ENCODE assay signal across 14 cellular contexts in the genomic region with DNA sequence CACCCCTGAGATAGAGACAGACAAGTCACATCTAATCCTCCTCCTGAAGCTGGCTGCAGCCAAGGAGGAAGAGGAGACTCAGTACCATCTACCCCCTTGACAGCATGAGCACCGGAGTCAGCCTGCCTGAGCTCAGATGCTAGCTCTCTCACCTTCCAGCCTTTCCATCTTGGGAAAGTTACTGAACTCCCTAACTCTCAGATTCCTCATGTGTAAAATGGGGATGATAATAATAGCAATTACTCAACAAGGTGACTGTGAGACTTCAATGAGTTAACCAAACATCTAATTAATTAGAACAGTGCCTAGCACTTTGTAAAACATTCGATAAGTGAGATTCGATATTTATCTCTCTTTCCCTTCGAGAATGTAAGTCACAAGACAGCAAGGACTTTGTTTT.
"Had no signal": no experiment of that assay in that cellular context is flagged by ENCODE, and none has a peak within 500 bp of the region (broad histone marks: within the 10 kb centered on the region; RNA-seq: fewer than 3 reads in every experiment).

No MANE protein-coding gene starts in this region.

- H3K9me3 Mint-ChIP-seq: endodermal cell; neural crest cell; stimulated activated naive CD8-positive, alpha-beta T cell treated with anti-CD3 and anti-CD28 coated beads, Interleukin-15, amount 100 ng/mL, for 72 hours had no signal

- H3K4me3 Mint-ChIP-seq: endodermal cell, neural crest cell had no signal

- H3K27me3 Mint-ChIP-seq: stimulated activated naive CD8-positive, alpha-beta T cell treated with anti-CD3 and anti-CD28 coated beads, Interleukin-15, amount 100 ng/mL, for 72 hours had no signal

- DNase-seq: activated CD4-positive, alpha-beta T cell treated with anti-CD3 and anti-CD28 coated beads, Interleukin-2, amount 50 U/mL, for 4 hours; activated naive CD4-positive, alpha-beta T cell treated with anti-CD3 and anti-CD28 coated beads, Interleukin-2, amount 50 U/mL, for 16 hours; amniotic stem cell; body of pancreas; cerebellar nuclear complex; endodermal cell; head of caudate nucleus; kidney glomerular epithelial cell; sigmoid colon; spleen; stimulated activated naive CD8-positive, alpha-beta T cell treated with anti-CD3 and anti-CD28 coated beads, Interleukin-15, amount 100 ng/mL, for 72 hours; upper lobe of left lung had no signal

- H3K36me3 ChIP-seq: sigmoid colon, spleen, upper lobe of left lung had no signal

- H3K4me3 ChIP-seq: body of pancreas, sigmoid colon, spleen, upper lobe of left lung had no signal

- H3K9me3 ChIP-seq: body of pancreas, sigmoid colon, spleen, upper lobe of left lung had no signal

- H3K27me3 ChIP-seq: body of pancreas, sigmoid colon, spleen, upper lobe of left lung had no signal

- H3K27ac Mint-ChIP-seq: endodermal cell; stimulated activated naive CD8-positive, alpha-beta T cell treated with anti-CD3 and anti-CD28 coated beads, Interleukin-15, amount 100 ng/mL, for 72 hours had no signal

- ATAC-seq: activated CD4-positive, CD25-positive, alpha-beta regulatory T cell treated with anti-CD3 and anti-CD28 coated beads, Interleukin-2, amount 50 U/mL, for 24 hours; body of pancreas; stimulated activated naive CD8-positive, alpha-beta T cell treated with anti-CD3 and anti-CD28 coated beads, Interleukin-15, amount 100 ng/mL, for 72 hours had no signal
